In the genomic region with DNA sequence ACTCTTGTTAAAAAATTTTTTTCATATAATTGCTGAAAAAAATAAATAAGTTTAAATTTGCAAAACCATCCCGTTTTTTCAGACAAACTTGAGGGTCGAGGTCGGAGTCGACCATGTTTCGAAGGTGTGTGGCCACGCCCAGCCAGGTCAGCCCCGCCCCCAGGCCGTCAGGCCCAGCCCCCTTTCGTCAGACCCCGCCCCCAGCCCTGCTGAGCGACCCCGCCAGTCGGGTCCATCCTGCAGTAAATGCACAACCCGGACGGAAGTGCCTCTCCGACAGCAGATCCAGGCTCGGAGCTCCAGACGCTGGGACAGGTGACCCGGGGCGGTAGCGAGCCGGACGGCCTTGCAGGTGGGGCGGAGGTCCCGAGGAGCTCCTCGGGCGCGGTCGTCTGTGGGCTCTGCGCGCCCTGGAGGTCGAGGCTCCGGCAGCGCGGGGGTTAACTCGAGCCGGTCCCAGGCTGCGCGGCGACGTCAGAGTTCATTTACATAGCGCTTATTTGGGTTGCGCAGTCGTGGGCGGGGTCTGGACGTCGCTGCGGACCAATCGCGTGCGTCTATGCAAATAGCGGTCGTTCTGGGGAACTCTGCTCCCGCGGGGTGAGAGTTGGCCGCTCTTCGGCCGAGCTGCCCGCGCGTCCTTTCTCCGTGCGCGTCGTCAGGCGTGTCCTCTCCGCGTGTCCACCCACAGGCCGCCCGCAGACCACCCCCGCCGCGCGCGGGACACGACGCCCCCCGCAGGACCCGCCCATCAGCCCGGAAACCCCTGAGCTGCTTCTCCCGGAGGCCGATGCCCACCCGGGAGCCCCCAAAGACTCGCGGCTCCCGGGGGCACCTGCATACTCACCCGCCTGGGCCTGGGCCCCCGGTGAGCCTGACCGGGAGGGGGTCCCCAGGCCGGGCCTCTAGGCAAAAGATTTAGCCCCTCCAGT, we compare ENCODE assay signal across 1 cellular context.
TF ChIP-seq lines count a peak whose summit lies in the region.

A gene with protein sequence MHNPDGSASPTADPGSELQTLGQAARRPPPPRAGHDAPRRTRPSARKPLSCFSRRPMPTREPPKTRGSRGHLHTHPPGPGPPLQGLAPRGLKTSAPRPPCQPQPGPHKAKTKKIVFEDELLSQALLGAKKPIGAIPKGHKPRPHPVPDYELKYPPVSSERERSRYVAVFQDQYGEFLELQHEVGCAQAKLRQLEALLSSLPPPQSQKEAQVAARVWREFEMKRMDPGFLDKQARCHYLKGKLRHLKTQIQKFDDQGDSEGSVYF (plus strand): TSS at position 225 of the 932 bp plus-strand sequence. CDS start 22 bp downstream, at position 247.

TF ChIP-seq in HepG2, 621 proteins besides CTCF, POLR2A, EP300 and RAD21 (continued from another document):
- TF ChIP-seq, protein P1, sequence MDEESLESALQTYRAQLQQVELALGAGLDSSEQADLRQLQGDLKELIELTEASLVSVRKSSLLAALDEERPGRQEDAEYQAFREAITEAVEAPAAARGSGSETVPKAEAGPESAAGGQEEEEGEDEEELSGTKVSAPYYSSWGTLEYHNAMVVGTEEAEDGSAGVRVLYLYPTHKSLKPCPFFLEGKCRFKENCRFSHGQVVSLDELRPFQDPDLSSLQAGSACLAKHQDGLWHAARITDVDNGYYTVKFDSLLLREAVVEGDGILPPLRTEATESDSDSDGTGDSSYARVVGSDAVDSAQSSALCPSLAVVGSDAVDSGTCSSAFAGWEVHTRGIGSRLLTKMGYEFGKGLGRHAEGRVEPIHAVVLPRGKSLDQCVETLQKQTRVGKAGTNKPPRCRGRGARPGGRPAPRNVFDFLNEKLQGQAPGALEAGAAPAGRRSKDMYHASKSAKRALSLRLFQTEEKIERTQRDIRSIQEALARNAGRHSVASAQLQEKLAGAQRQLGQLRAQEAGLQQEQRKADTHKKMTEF (CRISPR knock-in tag; IDR thresholded peaks at IDR 0.05): peak; percentile 83
- TF ChIP-seq RNF2 (conservative IDR thresholded peaks at IDR 0.05; ENCODE audit: low read depth) (0 out of 2 replicates have a peak, but pooled peaks have one; percentile 48), ZNF496 (CRISPR knock-in tag; IDR thresholded peaks at IDR 0.05; ENCODE audit: insufficient replicate concordance) (no peak), SP1 (IDR thresholded peaks at IDR 0.05) (no peak), SP1 (CRISPR knock-in tag; IDR thresholded peaks at IDR 0.05) (no peak; the same call in none of the 2 replicates), ZNF670 (CRISPR knock-in tag; IDR thresholded peaks at IDR 0.05; ENCODE audit: borderline replicate concordance) (no peak), ZNF383 (CRISPR knock-in tag; IDR thresholded peaks at IDR 0.05; ENCODE audit: borderline replicate concordance) (no peak), RAD51 (IDR thresholded peaks at IDR 0.05; ENCODE audit: borderline replicate concordance) (no peak), ZEB1 (IDR thresholded peaks at IDR 0.05; ENCODE audit: insufficient replicate concordance, low read depth) (peak; percentile 69), ZNF205 (CRISPR knock-in tag; IDR thresholded peaks at IDR 0.05) (no peak; the same call in none of the 2 replicates), ARNT2 (CRISPR knock-in tag; IDR thresholded peaks at IDR 0.05; ENCODE audit: low read depth) (peak; percentile 68; the same call in 1 of the 2 replicates), ZFP37 (CRISPR knock-in tag; IDR thresholded peaks at IDR 0.05; ENCODE audit: borderline replicate concordance) (no peak), BCL6 (CRISPR knock-in tag; IDR thresholded peaks at IDR 0.05) (0 out of 2 replicates have a peak, but pooled peaks have one; percentile 2), SP5 (CRISPR knock-in tag; IDR thresholded peaks at IDR 0.05; ENCODE audit: borderline replicate concordance, low read depth) (no peak)
- TF ChIP-seq, protein P2, sequence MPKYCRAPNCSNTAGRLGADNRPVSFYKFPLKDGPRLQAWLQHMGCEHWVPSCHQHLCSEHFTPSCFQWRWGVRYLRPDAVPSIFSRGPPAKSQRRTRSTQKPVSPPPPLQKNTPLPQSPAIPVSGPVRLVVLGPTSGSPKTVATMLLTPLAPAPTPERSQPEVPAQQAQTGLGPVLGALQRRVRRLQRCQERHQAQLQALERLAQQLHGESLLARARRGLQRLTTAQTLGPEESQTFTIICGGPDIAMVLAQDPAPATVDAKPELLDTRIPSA (CRISPR knock-in tag; IDR thresholded peaks at IDR 0.05; ENCODE audit: borderline replicate concordance): 0 out of 2 replicates have a peak, but pooled peaks have one; percentile 86
- TF ChIP-seq, protein P3, sequence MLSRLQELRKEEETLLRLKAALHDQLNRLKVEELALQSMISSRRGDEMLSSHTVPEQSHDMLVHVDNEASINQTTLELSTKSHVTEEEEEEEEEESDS (CRISPR knock-in tag; IDR thresholded peaks at IDR 0.05; ENCODE audit: borderline replicate concordance): peak; percentile 59; the same call in 1 of the 2 replicates
- TF ChIP-seq, protein P4, sequence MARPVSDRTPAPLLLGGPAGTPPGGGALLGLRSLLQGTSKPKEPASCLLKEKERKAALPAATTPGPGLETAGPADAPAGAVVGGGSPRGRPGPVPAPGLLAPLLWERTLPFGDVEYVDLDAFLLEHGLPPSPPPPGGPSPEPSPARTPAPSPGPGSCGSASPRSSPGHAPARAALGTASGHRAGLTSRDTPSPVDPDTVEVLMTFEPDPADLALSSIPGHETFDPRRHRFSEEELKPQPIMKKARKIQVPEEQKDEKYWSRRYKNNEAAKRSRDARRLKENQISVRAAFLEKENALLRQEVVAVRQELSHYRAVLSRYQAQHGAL (CRISPR knock-in tag; IDR thresholded peaks at IDR 0.05; ENCODE audit: not compliant biosample characterization): peak; percentile 66
